ENCODE assay signal across 2 cellular contexts in genomic region chr14:51676549-51676948, GRCh38.
TF ChIP-seq lines count a peak whose summit lies in the region.

No MANE protein-coding gene starts in this region.

TF ChIP-seq in SK-N-SH, 30 proteins besides CTCF, POLR2A, EP300 and RAD21 (continued from another document):
- TF ChIP-seq ELF1 (IDR thresholded peaks at IDR 0.05) = no peak
- TF ChIP-seq GATA2 (CRISPR knock-in tag; IDR thresholded peaks at IDR 0.05) = no peak
- no peak for TF ChIP-seq TEAD4 (IDR thresholded peaks at IDR 0.05; ENCODE audit: borderline replicate concordance, insufficient read depth)
- TF ChIP-seq NRF1 (IDR thresholded peaks at IDR 0.05; ENCODE audit: low read depth, low read length) = no peak
- no peak for TF ChIP-seq EZH2phosphoT487 (IDR thresholded peaks at IDR 0.05; ENCODE audit: borderline replicate concordance, low read depth)

TF ChIP-seq in SK-N-SH treated with all-trans-retinoic acid at 6 μM for 48 hours, 23 proteins besides CTCF, POLR2A, EP300 and RAD21 (continued from another document):
- TF ChIP-seq, protein P1, sequence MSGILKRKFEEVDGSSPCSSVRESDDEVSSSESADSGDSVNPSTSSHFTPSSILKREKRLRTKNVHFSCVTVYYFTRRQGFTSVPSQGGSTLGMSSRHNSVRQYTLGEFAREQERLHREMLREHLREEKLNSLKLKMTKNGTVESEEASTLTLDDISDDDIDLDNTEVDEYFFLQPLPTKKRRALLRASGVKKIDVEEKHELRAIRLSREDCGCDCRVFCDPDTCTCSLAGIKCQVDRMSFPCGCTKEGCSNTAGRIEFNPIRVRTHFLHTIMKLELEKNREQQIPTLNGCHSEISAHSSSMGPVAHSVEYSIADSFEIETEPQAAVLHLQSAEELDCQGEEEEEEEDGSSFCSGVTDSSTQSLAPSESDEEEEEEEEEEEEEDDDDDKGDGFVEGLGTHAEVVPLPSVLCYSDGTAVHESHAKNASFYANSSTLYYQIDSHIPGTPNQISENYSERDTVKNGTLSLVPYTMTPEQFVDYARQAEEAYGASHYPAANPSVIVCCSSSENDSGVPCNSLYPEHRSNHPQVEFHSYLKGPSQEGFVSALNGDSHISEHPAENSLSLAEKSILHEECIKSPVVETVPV (CRISPR knock-in tag; IDR thresholded peaks at IDR 0.05) = no peak
- TF ChIP-seq PATZ1 (CRISPR knock-in tag; IDR thresholded peaks at IDR 0.05; ENCODE audit: borderline replicate concordance) = no peak
- no peak for TF ChIP-seq OSR1 (CRISPR knock-in tag; IDR thresholded peaks at IDR 0.05)
- TF ChIP-seq ESRRG (CRISPR knock-in tag; IDR thresholded peaks at IDR 0.05) = no peak
- TF ChIP-seq ZFP3 (CRISPR knock-in tag; IDR thresholded peaks at IDR 0.05) = no peak
- TF ChIP-seq CSDC2 (CRISPR knock-in tag; IDR thresholded peaks at IDR 0.05) = no peak
- no peak for TF ChIP-seq ISL1 (CRISPR knock-in tag; IDR thresholded peaks at IDR 0.05)
- TF ChIP-seq, protein P2, sequence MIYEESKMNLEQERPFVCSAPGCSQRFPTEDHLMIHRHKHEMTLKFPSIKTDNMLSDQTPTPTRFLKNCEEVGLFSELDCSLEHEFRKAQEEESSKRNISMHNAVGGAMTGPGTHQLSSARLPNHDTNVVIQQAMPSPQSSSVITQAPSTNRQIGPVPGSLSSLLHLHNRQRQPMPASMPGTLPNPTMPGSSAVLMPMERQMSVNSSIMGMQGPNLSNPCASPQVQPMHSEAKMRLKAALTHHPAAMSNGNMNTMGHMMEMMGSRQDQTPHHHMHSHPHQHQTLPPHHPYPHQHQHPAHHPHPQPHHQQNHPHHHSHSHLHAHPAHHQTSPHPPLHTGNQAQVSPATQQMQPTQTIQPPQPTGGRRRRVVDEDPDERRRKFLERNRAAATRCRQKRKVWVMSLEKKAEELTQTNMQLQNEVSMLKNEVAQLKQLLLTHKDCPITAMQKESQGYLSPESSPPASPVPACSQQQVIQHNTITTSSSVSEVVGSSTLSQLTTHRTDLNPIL (CRISPR knock-in tag; IDR thresholded peaks at IDR 0.05; ENCODE audit: low read depth) = no peak
- TF ChIP-seq ARNTL (CRISPR knock-in tag; IDR thresholded peaks at IDR 0.05; ENCODE audit: borderline replicate concordance, low read depth) = no peak
- no peak for TF ChIP-seq BACH2 (CRISPR knock-in tag; IDR thresholded peaks at IDR 0.05; ENCODE audit: borderline replicate concordance)
- TF ChIP-seq TOX (CRISPR knock-in tag; IDR thresholded peaks at IDR 0.05; ENCODE audit: borderline replicate concordance) = no peak
